In the genomic region with DNA sequence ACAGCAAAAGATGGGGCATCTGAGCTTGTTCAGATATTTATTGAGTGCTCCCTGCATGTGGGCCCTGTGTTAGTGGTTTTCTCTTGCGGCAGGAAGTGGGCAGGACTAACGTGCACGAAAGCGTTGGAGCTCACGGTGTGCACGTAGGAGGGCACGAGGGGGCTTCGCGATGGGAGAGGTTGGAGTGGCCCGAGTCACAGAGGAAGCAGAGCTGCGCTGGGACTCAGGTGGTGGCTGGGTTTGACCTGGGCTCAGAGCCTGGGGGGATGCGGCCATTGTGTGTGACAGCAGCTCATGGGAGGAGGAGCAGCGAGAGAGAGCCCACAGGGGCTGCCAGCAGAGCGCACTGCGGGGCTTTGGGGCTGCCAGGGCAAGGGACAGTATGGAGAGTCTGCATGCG, we compare ENCODE assay signal across 1 cellular context.
A peak's percentile ranks its signal among the peaks of the same experiment; 100 is the strongest.
TF ChIP-seq lines count a peak whose summit lies in the region.

No MANE protein-coding gene starts in this region.

TF ChIP-seq in HepG2, 621 proteins besides CTCF, POLR2A, EP300 and RAD21:
- TF ChIP-seq ATF7-NPFF (CRISPR knock-in tag; IDR thresholded peaks at IDR 0.05; ENCODE audit: low read depth): no peak
- peak; percentile 38; the same call in 1 of the 2 replicates for TF ChIP-seq RBFOX2 (IDR thresholded peaks at IDR 0.05; ENCODE audit: low read depth, low read length)
- peak; percentile 74 for TF ChIP-seq AGO2 (optimal IDR thresholded peaks at IDR 0.05; ENCODE audit: low read depth, low read length)
